In genomic region chr17:79435962-79436361, GRCh38 we compare ENCODE assay signal across 29 cellular contexts.
"Had no signal": no experiment of that assay in that cellular context is flagged by ENCODE, and none has a peak within 500 bp of the region (broad histone marks: within the 10 kb centered on the region; RNA-seq: fewer than 3 reads in every experiment).

No MANE protein-coding gene starts in this region.

- H3K4me3 Mint-ChIP-seq: memory B cell; naive thymus-derived CD4-positive, alpha-beta T cell; nephron progenitor cell; stimulated activated memory B cell treated with anti-CD40 and anti-IgM and Interleukin-4, amounts not matched to agents 10 μg/mL and 1 μg/mL and 100 μg/mL, for 72 hours; type B pancreatic cell had no signal

- H3K4me3 ChIP-seq: dorsolateral prefrontal cortex, gastrocnemius medialis, heart left ventricle, hepatocyte, lung, psoas muscle, sigmoid colon, skin epidermis, spleen, testis, tibial artery had no signal

- H2AFZ ChIP-seq: hepatocyte had no signal

- H3K9me3 Mint-ChIP-seq: memory B cell; stimulated activated memory B cell treated with anti-CD40 and anti-IgM and Interleukin-4, amounts not matched to agents 10 μg/mL and 1 μg/mL and 100 μg/mL, for 72 hours; type B pancreatic cell had no signal

- H3K27ac Mint-ChIP-seq: memory B cell; nephron progenitor cell; stimulated activated memory B cell treated with anti-CD40 and anti-IgM and Interleukin-4, amounts not matched to agents 10 μg/mL and 1 μg/mL and 100 μg/mL, for 72 hours; type B pancreatic cell had no signal

- FAIRE-seq: colon, kidney had no signal

- H3K4me1 ChIP-seq: gastrocnemius medialis, heart left ventricle, psoas muscle, spleen, testis, tibial artery had no signal

- H3K9me3 ChIP-seq: gastrocnemius medialis, heart left ventricle, neutrophil, sigmoid colon, testis, tibial artery had no signal

- ATAC-seq: esophagus mucosa; gastrocnemius medialis; left lobe of liver; naive thymus-derived CD4-positive, alpha-beta T cell; psoas muscle; right cardiac atrium; stimulated activated memory B cell treated with anti-CD40 and anti-IgM and Interleukin-4, amounts not matched to agents 10 μg/mL and 1 μg/mL and 100 μg/mL, for 72 hours; stimulated activated naive CD8-positive, alpha-beta T cell treated with anti-CD3 and anti-CD28 coated beads, Interleukin-15, Interleukin-2, amounts not matched to agents 100 U/mL and 50 U/mL, for 24 hours had no signal

- H3K4me1 Mint-ChIP-seq: memory B cell; naive thymus-derived CD4-positive, alpha-beta T cell; stimulated activated memory B cell treated with anti-CD40 and anti-IgM and Interleukin-4, amounts not matched to agents 10 μg/mL and 1 μg/mL and 100 μg/mL, for 72 hours had no signal

- H3K4me2 ChIP-seq: hepatocyte had no signal

- H3K79me2 ChIP-seq: hepatocyte had no signal

- DNase-seq: cerebellar nuclear complex; dorsolateral prefrontal cortex; effector CD4-positive, alpha-beta T cell; foreskin fibroblast; gastrocnemius medialis; heart left ventricle; kidney; naive thymus-derived CD4-positive, alpha-beta T cell; nephron progenitor cell; psoas muscle; sigmoid colon; spleen; stimulated activated CD4-positive, alpha-beta T cell treated with anti-CD3 and anti-CD28 coated beads, Interleukin-4, amount 100 ng/mL, for 4 hours; stimulated activated naive CD8-positive, alpha-beta T cell treated with anti-CD3 and anti-CD28 coated beads, Interleukin-15, Interleukin-2, amounts not matched to agents 100 U/mL and 50 U/mL, for 24 hours; substantia nigra; testis; tibial artery had no signal

- H3K36me3 Mint-ChIP-seq: memory B cell; naive thymus-derived CD4-positive, alpha-beta T cell; stimulated activated memory B cell treated with anti-CD40 and anti-IgM and Interleukin-4, amounts not matched to agents 10 μg/mL and 1 μg/mL and 100 μg/mL, for 72 hours; type B pancreatic cell had no signal

- H3K36me3 ChIP-seq: gastrocnemius medialis, heart left ventricle, neutrophil, spleen, tibial artery had no signal

- H3K27me3 ChIP-seq: testis had no signal

- H3K27ac ChIP-seq: epithelial cell of prostate, gastrocnemius medialis, heart left ventricle, hepatocyte, neutrophil, psoas muscle, sigmoid colon, skin epidermis, spleen, testis, tibial artery had no signal
